ENCODE assay signal across 8 cellular contexts in genomic region chr3:49856181-49857005, GRCh38. TPM values are rescaled to one million over a fixed set of nuclear protein-coding genes. Genes with fewer than 3 reads are reported as not detected.
DNase-seq lines count a peak whose midpoint lies in the region; ATAC-seq, FAIRE-seq and TF ChIP-seq lines count a peak whose summit lies in the region.

TRAIP (minus strand) TSS chr3:49856564; CDS start chr3:49856453, 111 bp downstream.

- H3K36me3 ChIP-seq in right atrium auricular region = no peaks in the 10 kb centered on the region
- H3K36me3 ChIP-seq in psoas muscle (ENCODE audit: insufficient read depth in 1 of 2, low read depth in 1 of 2) = no peaks in the 10 kb centered on the region

- FAIRE-seq in urothelium cell line (lab: Jason Lieb, UNC) = peak; percentile 96

- H3K4me1 ChIP-seq in right atrium auricular region (peaks cover 0 to 13% of the 10 kb centered on the region in 2 donors), psoas muscle (no peaks in the 10 kb centered on the region)

- H3K4me3 ChIP-seq in right atrium auricular region = peak within 1 kb of the TSS; percentile 44 to 59
- H3K4me3 ChIP-seq in psoas muscle = peak within 1 kb of the TSS; percentile 79

- H3K27me3 ChIP-seq in right atrium auricular region (no peaks in the 10 kb centered on the region), psoas muscle (ENCODE audit: insufficient read depth in 3 of 3, low read length in 2 of 3) (no peaks in the 10 kb centered on the region)

- peak; percentile 69 for ATAC-seq in GM18499 (IDR thresholded peaks at IDR 0.05; ENCODE audit: insufficient read depth, unreplicated experiment)
- peak; percentile 96 for ATAC-seq in HG02885 (IDR thresholded peaks at IDR 0.05; ENCODE audit: poor library complexity, unreplicated experiment)
- peak; percentile 99 to 100 (median 100) for ATAC-seq in psoas muscle

- DNase-seq in NCI-H1694 (lab: John Stamatoyannopoulos, UW) (peak; percentile 74), T-helper 2 cell (peak; percentile 86 to 93 (median 90)), right atrium auricular region (ENCODE audit: low spot score) (peak; percentile 94), psoas muscle (peak; percentile 92 to 97), urothelium cell line (ENCODE audit: low spot score) (peak; percentile 99)

- peak within 1 kb of the TSS; percentile 90 for H3K27ac ChIP-seq in angular gyrus (ENCODE audit: low read depth, low read length)
- H3K27ac ChIP-seq in right atrium auricular region = peak within 1 kb of the TSS; percentile 82 to 85
- H3K27ac ChIP-seq in psoas muscle = peak within 1 kb of the TSS; percentile 88

- WGBS in psoas muscle, 3 donors = 1% methylated on average over 52 of the region's 52 CpGs

- intact Hi-C loops in psoas muscle (cut with DNase I) = no loop called here

- H3K9me3 ChIP-seq in right atrium auricular region (no peaks in the 10 kb centered on the region), psoas muscle (no peaks in the 10 kb centered on the region)

- TF ChIP-seq CTCF in right atrium auricular region (IDR thresholded peaks at IDR 0.05) (peak in 1 of 2 donors; percentile 31), psoas muscle (IDR thresholded peaks at IDR 0.05) (no peak)

RNA-seq across cellular contexts. Expression of gene TRAIP, which starts in this region (rescaled TPM):
- total RNA-seq in right atrium auricular region (1 to 10 TPM in 1 of 2 donors, under 1 TPM in 1; 0.98 to 2.0 TPM), psoas muscle (1 to 10 TPM in 2 of 4 donors, under 1 TPM in 2; 0.36 to 1.2 (median 0.81) TPM)
- polyA plus RNA-seq in psoas muscle = 1 to 10 TPM; 1.3 to 4.6 (median 2.0) TPM

Comparison
In these comparisons a context has a peak if more than half of its experiments do, and no peak if none do; other contexts are left out.
1. Peak in every context shown above with its lines: DNase-seq, ATAC-seq, H3K4me3 ChIP-seq and H3K27ac ChIP-seq.